In the genomic region with DNA sequence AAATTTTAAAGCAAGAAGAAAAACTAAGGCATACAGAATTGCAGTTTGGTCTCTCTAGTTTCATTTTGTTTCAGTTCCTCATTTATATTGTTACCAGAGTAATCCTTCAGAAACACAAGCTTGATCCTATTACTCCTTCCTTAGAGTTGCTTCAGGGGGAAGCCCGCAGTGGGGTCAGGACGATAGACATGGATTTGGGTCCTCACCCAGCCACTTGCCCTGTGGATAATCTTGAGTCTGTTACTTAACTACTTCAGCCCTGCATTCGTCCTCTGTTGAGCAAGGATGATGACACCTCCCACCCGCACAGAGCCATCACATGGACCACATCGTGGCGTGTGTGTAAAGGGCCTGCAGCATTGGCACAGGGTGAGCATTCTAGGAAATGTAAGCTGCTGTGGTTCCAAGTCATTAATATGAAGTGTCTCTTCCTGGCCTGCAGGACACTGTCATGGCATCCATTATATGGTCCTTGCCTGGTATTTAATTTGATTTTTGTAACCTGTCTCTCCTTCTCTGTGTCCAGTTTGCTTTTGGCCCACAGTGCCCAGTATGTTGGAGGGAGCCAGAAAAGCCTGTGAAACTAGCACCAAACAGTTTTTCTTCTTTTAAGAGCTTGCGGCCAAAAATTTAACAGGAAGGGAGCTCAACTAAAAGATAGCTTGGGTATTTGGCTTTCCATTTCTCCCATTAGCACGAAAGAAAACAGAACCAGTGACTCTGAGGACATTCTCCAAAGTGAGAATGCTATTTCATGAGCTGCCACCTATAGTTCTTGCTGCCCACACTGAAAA, we compare ENCODE assay signal across 10 cellular contexts.
DNase-seq lines count a peak whose midpoint lies in the region; ATAC-seq, FAIRE-seq and TF ChIP-seq lines count a peak whose summit lies in the region.
"Had no signal": no experiment of that assay in that cellular context is flagged by ENCODE, and none has a peak within 500 bp of the region (broad histone marks: within the 10 kb centered on the region; RNA-seq: fewer than 3 reads in every experiment).

No MANE protein-coding gene starts in this region.

- H3K4me3 Mint-ChIP-seq in CD4-positive, alpha-beta T cell, result no peak overlapping the region

- intact Hi-C loops in esophagus squamous epithelium (cut with DNase I) (no loop called here), gastrocnemius medialis (cut with DNase I; ENCODE audit: low total_unique reads) (no loop called here), testis (cut with DNase I; ENCODE audit: low total_unique reads) (no loop called here)
- intact Hi-C loops in CD4-positive, alpha-beta T cell (cut with DNase I, micrococcal nuclease), result no loop called here

- CTCF ChIA-PET in CD4-positive, alpha-beta T cell (lab: Charles Lee), result no interaction called here

- H3K9me3 Mint-ChIP-seq in CD4-positive, alpha-beta T cell, result no peaks in the 10 kb centered on the region

- H3K4me1 Mint-ChIP-seq in CD4-positive, alpha-beta T cell (ENCODE audit: low read depth), result peaks cover 58% of the 10 kb centered on the region

- ATAC-seq in HG03432 (IDR thresholded peaks at IDR 0.05; ENCODE audit: unreplicated experiment) (peak; percentile 51), gastrocnemius medialis (peak; percentile 18 to 79)
- ATAC-seq in CD4-positive, alpha-beta T cell (ENCODE audit: poor library complexity), result no peak

- H3K36me3 ChIP-seq in esophagus squamous epithelium (no peaks in the 10 kb centered on the region), gastrocnemius medialis (no peaks in the 10 kb centered on the region), testis (ENCODE audit: low read depth, missing control alignments) (no peaks in the 10 kb centered on the region)

- TF ChIP-seq POLR2A in esophagus squamous epithelium (IDR thresholded peaks at IDR 0.05) (no peak), gastrocnemius medialis (IDR thresholded peaks at IDR 0.05) (no peak), testis (IDR thresholded peaks at IDR 0.05) (no peak), erythroblast (IDR thresholded peaks at IDR 0.05; ENCODE audit: low read length) (no peak)

- in situ Hi-C loops in gastrocnemius medialis (cut with MboI; ENCODE audit: low sequenced_read_pairs in 4 of 4), result no loop called here

- no peaks in the 10 kb centered on the region for H3K36me3 Mint-ChIP-seq in CD4-positive, alpha-beta T cell (ENCODE audit: low read depth)

- H3K4me1 ChIP-seq in esophagus squamous epithelium (peaks cover 11 to 61% (median 30%) of the 10 kb centered on the region in 3 donors), gastrocnemius medialis (peaks cover 59 to 62% of the 10 kb centered on the region in 2 donors), testis (no peaks in the 10 kb centered on the region)

- POLR2A ChIA-PET in CD4-positive, alpha-beta T cell (lab: Charles Lee), result interaction anchor here (0.9 kb wide), 1 partner anchor 22 kb away, joined by 3 read pairs; no protein-coding TSS in a partner anchor

- H3K27ac Mint-ChIP-seq in CD4-positive, alpha-beta T cell, result no peak overlapping the region

- no peak for TF ChIP-seq CTCF in esophagus squamous epithelium (IDR thresholded peaks at IDR 0.05)
- TF ChIP-seq CTCF in gastrocnemius medialis (IDR thresholded peaks at IDR 0.05 in 4 of 5, conservative IDR thresholded peaks at IDR 0.05 in 1 of 5), result no peak
- no peak for TF ChIP-seq CTCF in testis (IDR thresholded peaks at IDR 0.05)
- TF ChIP-seq CTCF in CD4-positive, alpha-beta T cell (IDR thresholded peaks at IDR 0.05), result no peak

- H3K27me3 ChIP-seq in esophagus squamous epithelium (no peaks in the 10 kb centered on the region), gastrocnemius medialis (no peaks in the 10 kb centered on the region), testis (no peaks in the 10 kb centered on the region)
- H3K27me3 ChIP-seq in CD4-positive, alpha-beta T cell (ENCODE audit: control insufficient read depth, insufficient read depth, low read length), result no peaks in the 10 kb centered on the region

- H3K27ac ChIP-seq in esophagus squamous epithelium (peak overlapping the region in 3 of 4 donors; percentile 49 to 53 (median 53)), gastrocnemius medialis (peak overlapping the region; percentile 23 to 56 (median 40)), testis (peak overlapping the region in 1 of 2 donors; percentile 43)
- H3K27ac ChIP-seq in CD4-positive, alpha-beta T cell (ENCODE audit: low read depth, low read length), result no peak overlapping the region

- H3K27me3 Mint-ChIP-seq in CD4-positive, alpha-beta T cell, result no peaks in the 10 kb centered on the region

- H3K4me3 ChIP-seq in esophagus squamous epithelium, result no peak overlapping the region
- no peak overlapping the region for H3K4me3 ChIP-seq in gastrocnemius medialis
- H3K4me3 ChIP-seq in testis, result no peak overlapping the region

- 51 to 70% methylated on average over 8 of the region's 8 CpGs for WGBS in esophagus squamous epithelium, 2 donors
- 49 to 54% methylated on average over 8 of the region's 8 CpGs for WGBS in testis, 2 donors

- peak; percentile 74 for FAIRE-seq in GM19239 (lab: Jason Lieb, UNC)
- FAIRE-seq: HTR-8/SVneo had no signal

- H3K9me3 ChIP-seq in esophagus squamous epithelium (no peaks in the 10 kb centered on the region), gastrocnemius medialis (no peaks in the 10 kb centered on the region), testis (no peaks in the 10 kb centered on the region)
- H3K9me3 ChIP-seq in CD4-positive, alpha-beta T cell (ENCODE audit: control insufficient read depth, low read length), result no peaks in the 10 kb centered on the region

- DNase-seq in GM19239 (ENCODE audit: insufficient read length, low spot score) (no peak), esophagus squamous epithelium (lab: John Stamatoyannopoulos, UW) (no peak), gastrocnemius medialis (no peak), testis (no peak), erythroblast (lab: John Stamatoyannopoulos, UW) (no peak), OCI-M2 (lab: John Stamatoyannopoulos, UW; ENCODE audit: unreplicated experiment) (no peak)
- DNase-seq in CD4-positive, alpha-beta T cell, result no peak
- DNase-seq: stimulated activated CD4-positive, alpha-beta T cell treated with anti-CD3 and anti-CD28 coated beads, Interleukin-4, amount 100 ng/mL, for 1 hour had no signal
